19 cellular contexts compared by ENCODE assay signal in genomic region chr6:125811259-125811658, GRCh38. TPM values are rescaled to one million over a fixed set of nuclear protein-coding genes. Genes with fewer than 3 reads are reported as not detected.
DNase-seq lines count a peak whose midpoint lies in the region; ATAC-seq and TF ChIP-seq lines count a peak whose summit lies in the region.
"Had no signal": no experiment of that assay in that cellular context is flagged by ENCODE, and none has a peak within 500 bp of the region (broad histone marks: within the 10 kb centered on the region; RNA-seq: fewer than 3 reads in every experiment).

No MANE protein-coding gene starts in this region.

- H3K9me3 Mint-ChIP-seq in chondrocyte (ENCODE audit: low read depth) (no peaks in the 10 kb centered on the region), type B pancreatic cell (peaks cover 7% of the 10 kb centered on the region)
- H3K9me3 Mint-ChIP-seq: activated naive CD4-positive, alpha-beta T cell treated with anti-CD3 and anti-CD28 coated beads, Interleukin-2, amount 50 U/mL, for 24 hours; activated T-cell treated with anti-CD3 and anti-CD28 coated beads, Interleukin-2, amount 50 U/mL, for 24 hours; CD4-positive, alpha-beta memory T cell had no signal

- H3K36me3 Mint-ChIP-seq in chondrocyte (ENCODE audit: low read depth), result peaks cover 4% of the 10 kb centered on the region
- peaks cover 4% of the 10 kb centered on the region for H3K36me3 Mint-ChIP-seq in type B pancreatic cell

- TF ChIP-seq POLR2A in NB4 (IDR thresholded peaks at IDR 0.05; ENCODE audit: extremely low read depth, insufficient read length), result no peak

- ATAC-seq in GM21619 (IDR thresholded peaks at IDR 0.05; ENCODE audit: unreplicated experiment), result no peak
- ATAC-seq: HCT116 had no signal

- peak overlapping the region; percentile 1 for H3K27ac Mint-ChIP-seq in chondrocyte (ENCODE audit: unreplicated experiment)
- H3K27ac Mint-ChIP-seq in type B pancreatic cell, result peak overlapping the region; percentile 7
- H3K27ac Mint-ChIP-seq: activated naive CD4-positive, alpha-beta T cell treated with anti-CD3 and anti-CD28 coated beads, Interleukin-2, amount 50 U/mL, for 24 hours had no signal

- TF ChIP-seq CTCF in NB4 (IDR thresholded peaks at IDR 0.05; ENCODE audit: low read depth, low read length) (no peak), chondrocyte (IDR thresholded peaks at IDR 0.05) (no peak), type B pancreatic cell (conservative IDR thresholded peaks at IDR 0.05) (no peak)

- DNase-seq in SKM-1 treated with dmso at 0.1 percent for 144 hours (lab: John Stamatoyannopoulos, UW; ENCODE audit: unreplicated experiment) (peak; percentile 9), SKM-1 (lab: John Stamatoyannopoulos, UW; ENCODE audit: unreplicated experiment) (no peak), NB4 (ENCODE audit: low read depth) (peak; percentile 54), chondrocyte (ENCODE audit: low spot score) (no peak), type B pancreatic cell (ENCODE audit: extremely low spot score, unreplicated experiment) (no peak), retina (no peak), hypothalamus (lab: John Stamatoyannopoulos, UW) (no peak)
- DNase-seq: activated T-cell treated with anti-CD3 and anti-CD28 coated beads, Interleukin-2, amount 50 U/mL, for 24 hours; brain microvascular endothelial cell; CD4-positive, alpha-beta memory T cell; effector CD8-positive, alpha-beta T cell; EL; left cardiac atrium; NCI-H1105; Right ventricle myocardium superior had no signal

- peaks cover 63% of the 10 kb centered on the region for H3K4me1 Mint-ChIP-seq in chondrocyte (ENCODE audit: low read depth)
- H3K4me1 Mint-ChIP-seq in type B pancreatic cell (ENCODE audit: unreplicated experiment), result peaks cover 31% of the 10 kb centered on the region

- H3K27me3 Mint-ChIP-seq in chondrocyte (ENCODE audit: low read depth), result no peaks in the 10 kb centered on the region
- no peaks in the 10 kb centered on the region for H3K27me3 Mint-ChIP-seq in type B pancreatic cell
- H3K27me3 Mint-ChIP-seq: activated naive CD4-positive, alpha-beta T cell treated with anti-CD3 and anti-CD28 coated beads, Interleukin-2, amount 50 U/mL, for 24 hours; activated T-cell treated with anti-CD3 and anti-CD28 coated beads, Interleukin-2, amount 50 U/mL, for 24 hours; CD4-positive, alpha-beta memory T cell had no signal

- H3K4me3 Mint-ChIP-seq in chondrocyte (ENCODE audit: unreplicated experiment), result no peak overlapping the region
- peak overlapping the region; percentile 12 for H3K4me3 Mint-ChIP-seq in type B pancreatic cell
- H3K4me3 Mint-ChIP-seq: activated naive CD4-positive, alpha-beta T cell treated with anti-CD3 and anti-CD28 coated beads, Interleukin-2, amount 50 U/mL, for 24 hours; activated T-cell treated with anti-CD3 and anti-CD28 coated beads, Interleukin-2, amount 50 U/mL, for 24 hours had no signal

- no peak overlapping the region for H3K4me3 ChIP-seq in NB4 (ENCODE audit: low read depth, low read length)
- H3K4me3 ChIP-seq: hepatocyte had no signal

RNA-seq across cellular contexts. Expression of gene NCOA7, which starts 20.5 kb away (rescaled TPM):
- total RNA-seq in chondrocyte (49.6 to 80.7 TPM (median 74.9 TPM) in 3 replicates), type B pancreatic cell (ENCODE audit: low replicate concordance) (29.9 and 54.0 TPM in 2 replicates)

Comparison
In these comparisons a context has a peak if more than half of its experiments do, and no peak if none do; other contexts are left out.
1. DNase-seq: peak in SKM-1 treated with dmso at 0.1 percent for 144 hours (single experiment) and NB4 (single experiment); none in SKM-1 (single experiment), chondrocyte (single experiment), type B pancreatic cell (single experiment), retina (single experiment) and hypothalamus (0 of 51).